ENCODE assay signal across 1 cellular context in the genomic region with DNA sequence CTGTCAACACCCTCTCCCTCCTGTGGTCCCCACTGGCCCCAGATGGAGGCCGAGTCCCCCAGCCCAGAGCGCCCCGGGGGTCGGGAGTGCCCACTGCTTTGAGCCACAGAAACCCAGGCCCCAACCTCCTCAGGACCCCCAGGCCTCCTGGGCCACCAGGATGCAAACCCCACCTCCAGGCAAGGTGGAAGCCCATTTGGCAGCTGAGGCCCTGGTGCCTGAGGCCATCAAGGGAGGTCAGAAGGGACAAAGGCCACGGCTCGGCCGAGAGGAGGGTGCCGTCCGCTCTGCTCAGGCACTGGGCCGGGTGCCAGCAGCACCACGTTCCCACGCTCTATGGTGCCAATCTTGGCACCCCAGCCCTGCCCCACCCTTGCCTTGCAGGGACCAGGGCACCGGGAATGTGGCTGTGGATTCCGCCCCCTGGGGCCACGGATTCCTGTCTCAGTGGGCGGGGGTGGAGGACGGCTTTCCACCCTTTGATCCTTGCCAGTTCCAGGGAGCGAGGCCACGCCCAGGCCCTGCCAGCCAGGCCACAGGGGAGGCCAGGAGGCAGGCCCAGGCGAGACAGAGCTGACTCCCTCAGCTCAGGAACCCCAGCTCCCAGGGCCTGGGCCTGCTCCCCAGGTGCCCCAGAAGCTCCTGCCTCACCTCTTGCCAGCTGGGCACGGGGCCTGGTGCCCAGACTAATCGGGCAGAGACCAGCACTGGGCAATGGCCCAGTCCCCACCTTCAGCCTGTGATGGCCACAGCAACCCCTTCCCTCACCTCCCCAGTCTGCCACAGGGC.
TF ChIP-seq lines count a peak whose summit lies in the region.

No MANE protein-coding gene starts in this region.

TF ChIP-seq in HepG2, 621 proteins besides CTCF, POLR2A, EP300 and RAD21 (continued from another document and continues in another):
- TF ChIP-seq ZNF609 (CRISPR knock-in tag; IDR thresholded peaks at IDR 0.05; ENCODE audit: borderline replicate concordance) (no peak), PAX8 (CRISPR knock-in tag; IDR thresholded peaks at IDR 0.05; ENCODE audit: borderline replicate concordance) (no peak), SNAPC2 (CRISPR knock-in tag; IDR thresholded peaks at IDR 0.05) (no peak), MAZ (IDR thresholded peaks at IDR 0.05; ENCODE audit: borderline replicate concordance, low read depth, low read length) (0 out of 2 replicates have a peak, but pooled peaks have one; percentile 48), MAZ (CRISPR knock-in tag; IDR thresholded peaks at IDR 0.05; ENCODE audit: low read depth) (peak; percentile 42; the same call in 1 of the 2 replicates), ZNF629 (CRISPR knock-in tag; conservative IDR thresholded peaks at IDR 0.05) (peak; percentile 93), ZNF768 (CRISPR knock-in tag; IDR thresholded peaks at IDR 0.05) (0 out of 2 replicates have a peak, but pooled peaks have one; percentile 43), PREB (CRISPR knock-in tag; IDR thresholded peaks at IDR 0.05) (no peak), ZNF484 (CRISPR knock-in tag; IDR thresholded peaks at IDR 0.05; ENCODE audit: borderline replicate concordance, low read depth) (no peak), ZNF816 (CRISPR knock-in tag; IDR thresholded peaks at IDR 0.05; ENCODE audit: borderline replicate concordance) (no peak), NR0B2 (CRISPR knock-in tag; IDR thresholded peaks at IDR 0.05) (no peak), ZNF558 (CRISPR knock-in tag; IDR thresholded peaks at IDR 0.05; ENCODE audit: borderline replicate concordance) (no peak), HNF4G (IDR thresholded peaks at IDR 0.05; ENCODE audit: borderline replicate concordance, low read depth, low read length) (0 out of 2 replicates have a peak, but pooled peaks have one; percentile 10), HNF4G (CRISPR knock-in tag; IDR thresholded peaks at IDR 0.05; ENCODE audit: borderline replicate concordance, low read depth) (0 out of 2 replicates have a peak, but pooled peaks have one; percentile 64), ZFX (CRISPR knock-in tag; IDR thresholded peaks at IDR 0.05; ENCODE audit: low read depth) (peak; percentile 58; the same call in 1 of the 2 replicates), ZNF138 (CRISPR knock-in tag; IDR thresholded peaks at IDR 0.05; ENCODE audit: low read depth) (no peak), RXRA (CRISPR knock-in tag; IDR thresholded peaks at IDR 0.05) (peak; percentile 61), HMGXB3 (CRISPR knock-in tag; IDR thresholded peaks at IDR 0.05; ENCODE audit: borderline replicate concordance) (no peak), CREM (IDR thresholded peaks at IDR 0.05) (no peak), CREM (CRISPR knock-in tag; IDR thresholded peaks at IDR 0.05) (no peak), NR2F2 (IDR thresholded peaks at IDR 0.05; ENCODE audit: borderline replicate concordance, low read depth) (no peak), ZNF788 (CRISPR knock-in tag; IDR thresholded peaks at IDR 0.05; ENCODE audit: borderline replicate concordance) (peak; percentile 77; the same call in 1 of the 2 replicates), ZNF83 (CRISPR knock-in tag; IDR thresholded peaks at IDR 0.05; ENCODE audit: borderline replicate concordance) (no peak), HOXD1 (CRISPR knock-in tag; IDR thresholded peaks at IDR 0.05) (no peak), SOX13 (IDR thresholded peaks at IDR 0.05) (no peak), SOX13 (CRISPR knock-in tag; conservative IDR thresholded peaks at IDR 0.05 in 1 of 2, IDR thresholded peaks at IDR 0.05 in 1 of 2) (peak in 1 of 2 experiments; percentile 40; a peak in 1 of 4 replicates), NCOA2 (CRISPR knock-in tag; IDR thresholded peaks at IDR 0.05) (no peak), ZNF121 (CRISPR knock-in tag; IDR thresholded peaks at IDR 0.05) (no peak), EED (CRISPR knock-in tag; IDR thresholded peaks at IDR 0.05) (no peak), HIC2 (CRISPR knock-in tag; IDR thresholded peaks at IDR 0.05; ENCODE audit: low read depth) (peak; percentile 98)
- TF ChIP-seq, protein P1, sequence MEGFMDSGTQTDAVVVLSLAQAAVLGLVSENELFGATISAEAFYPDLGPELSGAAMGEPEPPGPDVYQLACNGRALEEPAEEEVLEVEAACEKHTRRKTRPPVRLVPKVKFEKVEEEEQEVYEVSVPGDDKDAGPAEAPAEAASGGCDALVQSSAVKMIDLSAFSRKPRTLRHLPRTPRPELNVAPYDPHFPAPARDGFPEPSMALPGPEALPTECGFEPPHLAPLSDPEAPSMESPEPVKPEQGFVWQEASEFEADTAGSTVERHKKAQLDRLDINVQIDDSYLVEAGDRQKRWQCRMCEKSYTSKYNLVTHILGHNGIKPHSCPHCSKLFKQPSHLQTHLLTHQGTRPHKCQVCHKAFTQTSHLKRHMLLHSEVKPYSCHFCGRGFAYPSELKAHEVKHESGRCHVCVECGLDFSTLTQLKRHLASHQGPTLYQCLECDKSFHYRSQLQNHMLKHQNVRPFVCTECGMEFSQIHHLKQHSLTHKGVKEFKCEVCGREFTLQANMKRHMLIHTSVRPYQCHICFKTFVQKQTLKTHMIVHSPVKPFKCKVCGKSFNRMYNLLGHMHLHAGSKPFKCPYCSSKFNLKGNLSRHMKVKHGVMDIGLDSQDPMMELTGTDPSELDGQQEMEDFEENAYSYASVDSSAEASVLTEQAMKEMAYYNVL (CRISPR knock-in tag; IDR thresholded peaks at IDR 0.05; ENCODE audit: borderline replicate concordance) = no peak
- TF ChIP-seq, protein P2, sequence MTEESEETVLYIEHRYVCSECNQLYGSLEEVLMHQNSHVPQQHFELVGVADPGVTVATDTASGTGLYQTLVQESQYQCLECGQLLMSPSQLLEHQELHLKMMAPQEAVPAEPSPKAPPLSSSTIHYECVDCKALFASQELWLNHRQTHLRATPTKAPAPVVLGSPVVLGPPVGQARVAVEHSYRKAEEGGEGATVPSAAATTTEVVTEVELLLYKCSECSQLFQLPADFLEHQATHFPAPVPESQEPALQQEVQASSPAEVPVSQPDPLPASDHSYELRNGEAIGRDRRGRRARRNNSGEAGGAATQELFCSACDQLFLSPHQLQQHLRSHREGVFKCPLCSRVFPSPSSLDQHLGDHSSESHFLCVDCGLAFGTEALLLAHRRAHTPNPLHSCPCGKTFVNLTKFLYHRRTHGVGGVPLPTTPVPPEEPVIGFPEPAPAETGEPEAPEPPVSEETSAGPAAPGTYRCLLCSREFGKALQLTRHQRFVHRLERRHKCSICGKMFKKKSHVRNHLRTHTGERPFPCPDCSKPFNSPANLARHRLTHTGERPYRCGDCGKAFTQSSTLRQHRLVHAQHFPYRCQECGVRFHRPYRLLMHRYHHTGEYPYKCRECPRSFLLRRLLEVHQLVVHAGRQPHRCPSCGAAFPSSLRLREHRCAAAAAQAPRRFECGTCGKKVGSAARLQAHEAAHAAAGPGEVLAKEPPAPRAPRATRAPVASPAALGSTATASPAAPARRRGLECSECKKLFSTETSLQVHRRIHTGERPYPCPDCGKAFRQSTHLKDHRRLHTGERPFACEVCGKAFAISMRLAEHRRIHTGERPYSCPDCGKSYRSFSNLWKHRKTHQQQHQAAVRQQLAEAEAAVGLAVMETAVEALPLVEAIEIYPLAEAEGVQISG (CRISPR knock-in tag; IDR thresholded peaks at IDR 0.05) = 0 out of 2 replicates have a peak, but pooled peaks have one; percentile 33
